In genomic region chr19:55008781-55009180, GRCh38 we compare ENCODE assay signal across 7 cellular contexts. TPM values are rescaled to one million over a fixed set of nuclear protein-coding genes. Genes with fewer than 3 reads are reported as not detected.
"Had no signal": no experiment of that assay in that cellular context is flagged by ENCODE, and none has a peak within 500 bp of the region (broad histone marks: within the 10 kb centered on the region; RNA-seq: fewer than 3 reads in every experiment).

No MANE protein-coding gene starts in this region.

RNA-seq across cellular contexts. Expression of gene GP6, which starts 29.3 kb away (rescaled TPM):
- total RNA-seq: activated CD4-positive, alpha-beta memory T cell treated with anti-CD3 and anti-CD28 coated beads for 36 hours; activated CD8-positive, alpha-beta memory T cell treated with anti-CD3 and anti-CD28 coated beads for 36 hours; activated naive CD4-positive, alpha-beta T cell treated with anti-CD3 and anti-CD28 coated beads for 36 hours; breast epithelium; RPMI7951 had no signal

RNA-seq across cellular contexts. Expression of gene NLRP2, which starts 42.6 kb away (rescaled TPM):
- total RNA-seq: NCI-H460, OCI-LY7 had no signal
